ENCODE assay signal across 1 cellular context in the genomic region with DNA sequence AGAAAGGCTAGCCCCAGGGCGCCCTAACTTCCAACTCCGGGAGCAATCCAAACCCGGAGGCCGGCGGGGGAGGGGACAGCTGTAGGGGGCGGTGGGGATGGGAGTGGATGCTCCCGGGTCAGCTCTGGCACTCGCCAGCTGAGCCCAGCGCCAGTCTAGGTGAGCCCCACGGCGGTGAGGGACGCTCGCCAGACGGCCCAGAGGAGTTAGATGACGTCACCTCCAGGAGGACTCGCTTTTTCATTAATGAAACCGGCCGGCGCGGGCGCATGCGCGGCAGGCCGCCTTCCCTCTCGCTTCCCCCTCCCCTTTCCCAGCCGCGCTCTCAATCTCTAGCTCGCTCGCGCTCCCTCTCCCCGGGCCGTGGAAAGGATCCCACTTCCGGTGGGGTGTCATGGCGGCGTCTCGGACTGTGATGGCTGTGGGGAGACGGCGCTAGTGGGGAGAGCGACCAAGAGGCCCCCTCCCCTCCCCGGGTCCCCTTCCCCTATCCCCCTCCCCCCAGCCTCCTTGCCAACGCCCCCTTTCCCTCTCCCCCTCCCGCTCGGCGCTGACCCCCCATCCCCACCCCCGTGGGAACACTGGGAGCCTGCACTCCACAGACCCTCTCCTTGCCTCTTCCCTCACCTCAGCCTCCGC.
TF ChIP-seq lines count a peak whose summit lies in the region.

A gene with protein sequence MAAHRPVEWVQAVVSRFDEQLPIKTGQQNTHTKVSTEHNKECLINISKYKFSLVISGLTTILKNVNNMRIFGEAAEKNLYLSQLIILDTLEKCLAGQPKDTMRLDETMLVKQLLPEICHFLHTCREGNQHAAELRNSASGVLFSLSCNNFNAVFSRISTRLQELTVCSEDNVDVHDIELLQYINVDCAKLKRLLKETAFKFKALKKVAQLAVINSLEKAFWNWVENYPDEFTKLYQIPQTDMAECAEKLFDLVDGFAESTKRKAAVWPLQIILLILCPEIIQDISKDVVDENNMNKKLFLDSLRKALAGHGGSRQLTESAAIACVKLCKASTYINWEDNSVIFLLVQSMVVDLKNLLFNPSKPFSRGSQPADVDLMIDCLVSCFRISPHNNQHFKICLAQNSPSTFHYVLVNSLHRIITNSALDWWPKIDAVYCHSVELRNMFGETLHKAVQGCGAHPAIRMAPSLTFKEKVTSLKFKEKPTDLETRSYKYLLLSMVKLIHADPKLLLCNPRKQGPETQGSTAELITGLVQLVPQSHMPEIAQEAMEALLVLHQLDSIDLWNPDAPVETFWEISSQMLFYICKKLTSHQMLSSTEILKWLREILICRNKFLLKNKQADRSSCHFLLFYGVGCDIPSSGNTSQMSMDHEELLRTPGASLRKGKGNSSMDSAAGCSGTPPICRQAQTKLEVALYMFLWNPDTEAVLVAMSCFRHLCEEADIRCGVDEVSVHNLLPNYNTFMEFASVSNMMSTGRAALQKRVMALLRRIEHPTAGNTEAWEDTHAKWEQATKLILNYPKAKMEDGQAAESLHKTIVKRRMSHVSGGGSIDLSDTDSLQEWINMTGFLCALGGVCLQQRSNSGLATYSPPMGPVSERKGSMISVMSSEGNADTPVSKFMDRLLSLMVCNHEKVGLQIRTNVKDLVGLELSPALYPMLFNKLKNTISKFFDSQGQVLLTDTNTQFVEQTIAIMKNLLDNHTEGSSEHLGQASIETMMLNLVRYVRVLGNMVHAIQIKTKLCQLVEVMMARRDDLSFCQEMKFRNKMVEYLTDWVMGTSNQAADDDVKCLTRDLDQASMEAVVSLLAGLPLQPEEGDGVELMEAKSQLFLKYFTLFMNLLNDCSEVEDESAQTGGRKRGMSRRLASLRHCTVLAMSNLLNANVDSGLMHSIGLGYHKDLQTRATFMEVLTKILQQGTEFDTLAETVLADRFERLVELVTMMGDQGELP (N-terminal part only) (plus strand): TSS at position 378 of the 639 bp plus-strand sequence. CDS start 333 bp downstream, outside the sequence.

TF ChIP-seq in HepG2, 621 proteins besides CTCF, POLR2A, EP300 and RAD21 (continued from another document and continues in another):
- TF ChIP-seq CEBPB (IDR thresholded peaks at IDR 0.05; ENCODE audit: borderline replicate concordance, low read depth, low read length) = no peak
- no peak for TF ChIP-seq ZNF562 (CRISPR knock-in tag; IDR thresholded peaks at IDR 0.05; ENCODE audit: borderline replicate concordance)
- TF ChIP-seq, protein P1, sequence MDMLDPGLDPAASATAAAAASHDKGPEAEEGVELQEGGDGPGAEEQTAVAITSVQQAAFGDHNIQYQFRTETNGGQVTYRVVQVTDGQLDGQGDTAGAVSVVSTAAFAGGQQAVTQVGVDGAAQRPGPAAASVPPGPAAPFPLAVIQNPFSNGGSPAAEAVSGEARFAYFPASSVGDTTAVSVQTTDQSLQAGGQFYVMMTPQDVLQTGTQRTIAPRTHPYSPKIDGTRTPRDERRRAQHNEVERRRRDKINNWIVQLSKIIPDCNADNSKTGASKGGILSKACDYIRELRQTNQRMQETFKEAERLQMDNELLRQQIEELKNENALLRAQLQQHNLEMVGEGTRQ (IDR thresholded peaks at IDR 0.05; ENCODE audit: low read depth, low read length) = no peak
- TF ChIP-seq, protein P1 (CRISPR knock-in tag; IDR thresholded peaks at IDR 0.05; ENCODE audit: borderline replicate concordance) = no peak
- TF ChIP-seq ZNF296 (CRISPR knock-in tag; conservative IDR thresholded peaks at IDR 0.05) = no peak
- no peak for TF ChIP-seq ZNF431 (CRISPR knock-in tag; IDR thresholded peaks at IDR 0.05; ENCODE audit: borderline replicate concordance, low read depth)
- TF ChIP-seq ZSCAN9 (CRISPR knock-in tag; IDR thresholded peaks at IDR 0.05; ENCODE audit: borderline replicate concordance) = no peak
- 0 out of 2 replicates have a peak, but pooled peaks have one; percentile 27 for TF ChIP-seq KDM5B (CRISPR knock-in tag; IDR thresholded peaks at IDR 0.05; ENCODE audit: borderline replicate concordance)
- TF ChIP-seq SP2 (CRISPR knock-in tag; IDR thresholded peaks at IDR 0.05) = no peak
- TF ChIP-seq, protein P2, sequence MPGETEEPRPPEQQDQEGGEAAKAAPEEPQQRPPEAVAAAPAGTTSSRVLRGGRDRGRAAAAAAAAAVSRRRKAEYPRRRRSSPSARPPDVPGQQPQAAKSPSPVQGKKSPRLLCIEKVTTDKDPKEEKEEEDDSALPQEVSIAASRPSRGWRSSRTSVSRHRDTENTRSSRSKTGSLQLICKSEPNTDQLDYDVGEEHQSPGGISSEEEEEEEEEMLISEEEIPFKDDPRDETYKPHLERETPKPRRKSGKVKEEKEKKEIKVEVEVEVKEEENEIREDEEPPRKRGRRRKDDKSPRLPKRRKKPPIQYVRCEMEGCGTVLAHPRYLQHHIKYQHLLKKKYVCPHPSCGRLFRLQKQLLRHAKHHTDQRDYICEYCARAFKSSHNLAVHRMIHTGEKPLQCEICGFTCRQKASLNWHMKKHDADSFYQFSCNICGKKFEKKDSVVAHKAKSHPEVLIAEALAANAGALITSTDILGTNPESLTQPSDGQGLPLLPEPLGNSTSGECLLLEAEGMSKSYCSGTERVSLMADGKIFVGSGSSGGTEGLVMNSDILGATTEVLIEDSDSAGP (CRISPR knock-in tag; IDR thresholded peaks at IDR 0.05; ENCODE audit: borderline replicate concordance) = no peak
- TF ChIP-seq RARA (CRISPR knock-in tag; IDR thresholded peaks at IDR 0.05) = no peak
- TF ChIP-seq, protein P3, sequence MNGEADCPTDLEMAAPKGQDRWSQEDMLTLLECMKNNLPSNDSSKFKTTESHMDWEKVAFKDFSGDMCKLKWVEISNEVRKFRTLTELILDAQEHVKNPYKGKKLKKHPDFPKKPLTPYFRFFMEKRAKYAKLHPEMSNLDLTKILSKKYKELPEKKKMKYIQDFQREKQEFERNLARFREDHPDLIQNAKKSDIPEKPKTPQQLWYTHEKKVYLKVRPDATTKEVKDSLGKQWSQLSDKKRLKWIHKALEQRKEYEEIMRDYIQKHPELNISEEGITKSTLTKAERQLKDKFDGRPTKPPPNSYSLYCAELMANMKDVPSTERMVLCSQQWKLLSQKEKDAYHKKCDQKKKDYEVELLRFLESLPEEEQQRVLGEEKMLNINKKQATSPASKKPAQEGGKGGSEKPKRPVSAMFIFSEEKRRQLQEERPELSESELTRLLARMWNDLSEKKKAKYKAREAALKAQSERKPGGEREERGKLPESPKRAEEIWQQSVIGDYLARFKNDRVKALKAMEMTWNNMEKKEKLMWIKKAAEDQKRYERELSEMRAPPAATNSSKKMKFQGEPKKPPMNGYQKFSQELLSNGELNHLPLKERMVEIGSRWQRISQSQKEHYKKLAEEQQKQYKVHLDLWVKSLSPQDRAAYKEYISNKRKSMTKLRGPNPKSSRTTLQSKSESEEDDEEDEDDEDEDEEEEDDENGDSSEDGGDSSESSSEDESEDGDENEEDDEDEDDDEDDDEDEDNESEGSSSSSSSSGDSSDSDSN (CRISPR knock-in tag; IDR thresholded peaks at IDR 0.05) = no peak
- TF ChIP-seq ZNF652 (CRISPR knock-in tag; IDR thresholded peaks at IDR 0.05; ENCODE audit: borderline replicate concordance, low read depth) = no peak
- no peak for TF ChIP-seq NCOA5 (CRISPR knock-in tag; IDR thresholded peaks at IDR 0.05)
- TF ChIP-seq, protein P4, sequence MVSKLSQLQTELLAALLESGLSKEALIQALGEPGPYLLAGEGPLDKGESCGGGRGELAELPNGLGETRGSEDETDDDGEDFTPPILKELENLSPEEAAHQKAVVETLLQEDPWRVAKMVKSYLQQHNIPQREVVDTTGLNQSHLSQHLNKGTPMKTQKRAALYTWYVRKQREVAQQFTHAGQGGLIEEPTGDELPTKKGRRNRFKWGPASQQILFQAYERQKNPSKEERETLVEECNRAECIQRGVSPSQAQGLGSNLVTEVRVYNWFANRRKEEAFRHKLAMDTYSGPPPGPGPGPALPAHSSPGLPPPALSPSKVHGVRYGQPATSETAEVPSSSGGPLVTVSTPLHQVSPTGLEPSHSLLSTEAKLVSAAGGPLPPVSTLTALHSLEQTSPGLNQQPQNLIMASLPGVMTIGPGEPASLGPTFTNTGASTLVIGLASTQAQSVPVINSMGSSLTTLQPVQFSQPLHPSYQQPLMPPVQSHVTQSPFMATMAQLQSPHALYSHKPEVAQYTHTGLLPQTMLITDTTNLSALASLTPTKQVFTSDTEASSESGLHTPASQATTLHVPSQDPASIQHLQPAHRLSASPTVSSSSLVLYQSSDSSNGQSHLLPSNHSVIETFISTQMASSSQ (IDR thresholded peaks at IDR 0.05; ENCODE audit: low read depth) = no peak
- TF ChIP-seq, protein P4 (CRISPR knock-in tag; IDR thresholded peaks at IDR 0.05; ENCODE audit: borderline replicate concordance) = no peak
- no peak for TF ChIP-seq ZNF333 (CRISPR knock-in tag; IDR thresholded peaks at IDR 0.05; ENCODE audit: borderline replicate concordance)
- TF ChIP-seq, protein P5, sequence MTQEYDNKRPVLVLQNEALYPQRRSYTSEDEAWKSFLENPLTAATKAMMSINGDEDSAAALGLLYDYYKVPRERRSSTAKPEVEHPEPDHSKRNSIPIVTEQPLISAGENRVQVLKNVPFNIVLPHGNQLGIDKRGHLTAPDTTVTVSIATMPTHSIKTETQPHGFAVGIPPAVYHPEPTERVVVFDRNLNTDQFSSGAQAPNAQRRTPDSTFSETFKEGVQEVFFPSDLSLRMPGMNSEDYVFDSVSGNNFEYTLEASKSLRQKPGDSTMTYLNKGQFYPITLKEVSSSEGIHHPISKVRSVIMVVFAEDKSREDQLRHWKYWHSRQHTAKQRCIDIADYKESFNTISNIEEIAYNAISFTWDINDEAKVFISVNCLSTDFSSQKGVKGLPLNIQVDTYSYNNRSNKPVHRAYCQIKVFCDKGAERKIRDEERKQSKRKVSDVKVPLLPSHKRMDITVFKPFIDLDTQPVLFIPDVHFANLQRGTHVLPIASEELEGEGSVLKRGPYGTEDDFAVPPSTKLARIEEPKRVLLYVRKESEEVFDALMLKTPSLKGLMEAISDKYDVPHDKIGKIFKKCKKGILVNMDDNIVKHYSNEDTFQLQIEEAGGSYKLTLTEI (CRISPR knock-in tag; conservative IDR thresholded peaks at IDR 0.05) = no peak
- no peak for TF ChIP-seq ARHGAP35 (CRISPR knock-in tag; IDR thresholded peaks at IDR 0.05; ENCODE audit: borderline replicate concordance)
- TF ChIP-seq ZNF12 (CRISPR knock-in tag; IDR thresholded peaks at IDR 0.05) = no peak
- TF ChIP-seq SIX1 (CRISPR knock-in tag; IDR thresholded peaks at IDR 0.05; ENCODE audit: borderline replicate concordance) = no peak
- no peak for TF ChIP-seq ZNF160 (CRISPR knock-in tag; IDR thresholded peaks at IDR 0.05)
- TF ChIP-seq TAF15 (IDR thresholded peaks at IDR 0.05; ENCODE audit: low read depth, low read length, poor library complexity, severe bottlenecking) = no peak
- TF ChIP-seq NRL (CRISPR knock-in tag; IDR thresholded peaks at IDR 0.05; ENCODE audit: borderline replicate concordance) = 0 out of 2 replicates have a peak, but pooled peaks have one; percentile 1
- no peak for TF ChIP-seq ZNF335 (CRISPR knock-in tag; IDR thresholded peaks at IDR 0.05)
- no peak for TF ChIP-seq SIX4 (CRISPR knock-in tag; IDR thresholded peaks at IDR 0.05)
- TF ChIP-seq ZNF251 (CRISPR knock-in tag; IDR thresholded peaks at IDR 0.05) = no peak
- TF ChIP-seq RBM39 (IDR thresholded peaks at IDR 0.05; ENCODE audit: low read depth, low read length, poor library complexity, severe bottlenecking) = peak; percentile 19
- no peak for TF ChIP-seq SRY (CRISPR knock-in tag; IDR thresholded peaks at IDR 0.05)
- peak; percentile 38; the same call in 1 of the 2 replicates for TF ChIP-seq ZNF773 (CRISPR knock-in tag; IDR thresholded peaks at IDR 0.05; ENCODE audit: borderline replicate concordance)
- no peak for TF ChIP-seq HOXD1 (CRISPR knock-in tag; IDR thresholded peaks at IDR 0.05)
- TF ChIP-seq RCOR2 (CRISPR knock-in tag; IDR thresholded peaks at IDR 0.05) = no peak
- TF ChIP-seq SAP130 (CRISPR knock-in tag; IDR thresholded peaks at IDR 0.05; ENCODE audit: low read depth) = peak; percentile 45
- TF ChIP-seq ZNF766 (CRISPR knock-in tag; IDR thresholded peaks at IDR 0.05; ENCODE audit: borderline replicate concordance) = no peak
- TF ChIP-seq, protein P6, sequence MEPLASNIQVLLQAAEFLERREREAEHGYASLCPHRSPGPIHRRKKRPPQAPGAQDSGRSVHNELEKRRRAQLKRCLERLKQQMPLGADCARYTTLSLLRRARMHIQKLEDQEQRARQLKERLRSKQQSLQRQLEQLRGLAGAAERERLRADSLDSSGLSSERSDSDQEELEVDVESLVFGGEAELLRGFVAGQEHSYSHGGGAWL (CRISPR knock-in tag; IDR thresholded peaks at IDR 0.05) = no peak
- TF ChIP-seq ZNF790 (CRISPR knock-in tag; IDR thresholded peaks at IDR 0.05; ENCODE audit: borderline replicate concordance) = no peak
- TF ChIP-seq, protein P7, sequence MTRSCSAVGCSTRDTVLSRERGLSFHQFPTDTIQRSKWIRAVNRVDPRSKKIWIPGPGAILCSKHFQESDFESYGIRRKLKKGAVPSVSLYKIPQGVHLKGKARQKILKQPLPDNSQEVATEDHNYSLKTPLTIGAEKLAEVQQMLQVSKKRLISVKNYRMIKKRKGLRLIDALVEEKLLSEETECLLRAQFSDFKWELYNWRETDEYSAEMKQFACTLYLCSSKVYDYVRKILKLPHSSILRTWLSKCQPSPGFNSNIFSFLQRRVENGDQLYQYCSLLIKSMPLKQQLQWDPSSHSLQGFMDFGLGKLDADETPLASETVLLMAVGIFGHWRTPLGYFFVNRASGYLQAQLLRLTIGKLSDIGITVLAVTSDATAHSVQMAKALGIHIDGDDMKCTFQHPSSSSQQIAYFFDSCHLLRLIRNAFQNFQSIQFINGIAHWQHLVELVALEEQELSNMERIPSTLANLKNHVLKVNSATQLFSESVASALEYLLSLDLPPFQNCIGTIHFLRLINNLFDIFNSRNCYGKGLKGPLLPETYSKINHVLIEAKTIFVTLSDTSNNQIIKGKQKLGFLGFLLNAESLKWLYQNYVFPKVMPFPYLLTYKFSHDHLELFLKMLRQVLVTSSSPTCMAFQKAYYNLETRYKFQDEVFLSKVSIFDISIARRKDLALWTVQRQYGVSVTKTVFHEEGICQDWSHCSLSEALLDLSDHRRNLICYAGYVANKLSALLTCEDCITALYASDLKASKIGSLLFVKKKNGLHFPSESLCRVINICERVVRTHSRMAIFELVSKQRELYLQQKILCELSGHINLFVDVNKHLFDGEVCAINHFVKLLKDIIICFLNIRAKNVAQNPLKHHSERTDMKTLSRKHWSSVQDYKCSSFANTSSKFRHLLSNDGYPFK (CRISPR knock-in tag; IDR thresholded peaks at IDR 0.05; ENCODE audit: borderline replicate concordance) = no peak
- no peak for TF ChIP-seq MIXL1 (CRISPR knock-in tag; IDR thresholded peaks at IDR 0.05)
- TF ChIP-seq ZNF615 (CRISPR knock-in tag; IDR thresholded peaks at IDR 0.05; ENCODE audit: borderline replicate concordance) = no peak
